ENCODE assay signal across 8 cellular contexts in genomic region chrX:153469811-153470410, GRCh38. TPM values are rescaled to one million over a fixed set of nuclear protein-coding genes. Genes with fewer than 3 reads are reported as not detected.
A peak's percentile ranks its signal among the peaks of the same experiment; 100 is the strongest.
DNase-seq lines count a peak whose midpoint lies in the region; ATAC-seq and TF ChIP-seq lines count a peak whose summit lies in the region.

No MANE protein-coding gene starts in this region.

- H3K9ac ChIP-seq in colonic mucosa (ENCODE audit: low read depth in 2 of 2, low read length in 2 of 2) = peak overlapping the region; percentile 30 to 58
- peak overlapping the region; percentile 58 to 72 for H3K9ac ChIP-seq in stomach smooth muscle (ENCODE audit: low read length in 2 of 2)

- ATAC-seq in GM18861 (IDR thresholded peaks at IDR 0.05; ENCODE audit: unreplicated experiment) (peak; percentile 43), HG03039 (IDR thresholded peaks at IDR 0.05; ENCODE audit: unreplicated experiment) (peak; percentile 31), lower lobe of right lung (peak; percentile 28 to 49)

- no peaks in the 10 kb centered on the region; the same call in 1 of the 2 replicates for H3K36me3 ChIP-seq in BE2C
- H3K36me3 ChIP-seq in colonic mucosa = no peaks in the 10 kb centered on the region
- H3K36me3 ChIP-seq in lower lobe of right lung = no peaks in the 10 kb centered on the region
- H3K36me3 ChIP-seq in stomach smooth muscle (ENCODE audit: control insufficient read depth in 2 of 2, insufficient read depth in 2 of 2, low read length in 2 of 2) = no peaks in the 10 kb centered on the region

- H3K27ac ChIP-seq in colonic mucosa (no peak overlapping the region), lower lobe of right lung (peak overlapping the region; percentile 80), stomach smooth muscle (ENCODE audit: low read length) (no peak overlapping the region)

- H3K4me3 ChIP-seq in BE2C (ENCODE audit: low read depth, low read length) (peak overlapping the region; percentile 59), colonic mucosa (peak overlapping the region; percentile 60), lower lobe of right lung (peak overlapping the region; percentile 72), stomach smooth muscle (ENCODE audit: low read length in 2 of 2) (peak overlapping the region; percentile 76 to 80)

- H3K27me3 ChIP-seq in BE2C (no peaks in the 10 kb centered on the region), colonic mucosa (no peaks in the 10 kb centered on the region), lower lobe of right lung (ENCODE audit: low read depth) (no peaks in the 10 kb centered on the region), stomach smooth muscle (ENCODE audit: control insufficient read depth in 1 of 2, insufficient read depth in 2 of 2, low read length in 2 of 2) (peaks cover 0 to 8% of the 10 kb centered on the region in 2 donors)

- no peaks in the 10 kb centered on the region for H3K4me1 ChIP-seq in BE2C
- no peaks in the 10 kb centered on the region for H3K4me1 ChIP-seq in colonic mucosa
- H3K4me1 ChIP-seq in lower lobe of right lung = peaks cover 12% of the 10 kb centered on the region
- peaks cover 22% of the 10 kb centered on the region for H3K4me1 ChIP-seq in stomach smooth muscle (ENCODE audit: control insufficient read depth, insufficient read depth, low read length)

- no peak for TF ChIP-seq CTCF in BE2C (IDR thresholded peaks at IDR 0.05; ENCODE audit: low read depth, low read length)
- TF ChIP-seq CTCF in colonic mucosa (IDR thresholded peaks at IDR 0.05) = no peak
- TF ChIP-seq CTCF in lower lobe of right lung (IDR thresholded peaks at IDR 0.05) = peak; percentile 6

- intact Hi-C loops in colonic mucosa (cut with DNase I) (no loop called here), lower lobe of right lung (cut with DNase I) (no loop called here)

- DNase-seq in BE2C = peak; percentile 42
- DNase-seq in RPMI7951 (ENCODE audit: low read depth) = peak; percentile 23
- DNase-seq in colonic mucosa = no peak
- DNase-seq in lower lobe of right lung = no peak
- no peak for DNase-seq in NK-92 (lab: John Stamatoyannopoulos, UW; ENCODE audit: unreplicated experiment)

- H3K9me3 ChIP-seq in BE2C (no peaks in the 10 kb centered on the region), colonic mucosa (no peaks in the 10 kb centered on the region), lower lobe of right lung (no peaks in the 10 kb centered on the region), stomach smooth muscle (ENCODE audit: control insufficient read depth in 2 of 2, low read length in 2 of 2) (no peaks in the 10 kb centered on the region)

RNA-seq across cellular contexts. Expression of gene HAUS7, which starts 0.5 kb away (rescaled TPM):
- 81.5 TPM for polyA plus RNA-seq in BE2C (2012; ENCODE audit: insufficient read depth, insufficient read length, low read depth)
- total RNA-seq in RPMI7951 (2014; rRNA removed; shearing (Covaris generic)) = 21.3 and 29.6 TPM in 2 replicates
- total RNA-seq in colonic mucosa (10 to 100 TPM; 18.9 to 47.8 TPM), lower lobe of right lung (22.7 TPM)

RNA-seq across cellular contexts. Expression of gene TREX2, which starts 24.1 kb away (rescaled TPM):
- 4.6 TPM for polyA plus RNA-seq in BE2C (2012; ENCODE audit: insufficient read depth, insufficient read length, low read depth)
- total RNA-seq in RPMI7951 (2014; rRNA removed; shearing (Covaris generic)) = not detected in 2 replicates
- total RNA-seq in colonic mucosa = 1 to 10 TPM in 1 of 2 donors, not detected in 1; 1.2 TPM
- 0.80 TPM for total RNA-seq in lower lobe of right lung

RNA-seq across cellular contexts. Expression of gene BGN, which starts 24.9 kb away (rescaled TPM):
- polyA plus RNA-seq in BE2C (2012; ENCODE audit: insufficient read depth, insufficient read length, low read depth) = 54.0 TPM
- total RNA-seq in RPMI7951 (2014; rRNA removed; shearing (Covaris generic)) = 6.6 and 6.8 TPM in 2 replicates
- 10 to 100 TPM in 1 of 2 donors, 1 to 10 TPM in 1; 6.0 to 11.4 TPM for total RNA-seq in colonic mucosa
- 157 TPM for total RNA-seq in lower lobe of right lung

RNA-seq across cellular contexts. Expression of gene ATP2B3, which starts 47.5 kb away (rescaled TPM):
- 13.1 TPM for polyA plus RNA-seq in BE2C (2012; ENCODE audit: insufficient read depth, insufficient read length, low read depth)
- total RNA-seq in RPMI7951 (2014; rRNA removed; shearing (Covaris generic)) = not detected in 2 replicates
- total RNA-seq in colonic mucosa = under 1 TPM in 1 of 2 donors, not detected in 1; 0.24 TPM
- not detected for total RNA-seq in lower lobe of right lung

RNA-seq across cellular contexts. Expression of gene ZFP92, which starts 58.6 kb away (rescaled TPM):
- 0.76 TPM for polyA plus RNA-seq in BE2C (2012; ENCODE audit: insufficient read depth, insufficient read length, low read depth)
- total RNA-seq in RPMI7951 (2014; rRNA removed; shearing (Covaris generic)) = not detected in 2 replicates
- total RNA-seq in colonic mucosa (under 1 TPM; 0.10 to 0.29 TPM), lower lobe of right lung (4.5 TPM)

Comparison
In these comparisons a context has a peak if more than half of its experiments do, and no peak if none do; other contexts are left out.
1. DNase-seq: peak in BE2C (single experiment) and RPMI7951 (single experiment); none in colonic mucosa (single experiment), lower lobe of right lung (single experiment) and NK-92 (single experiment).
2. RNA of gene BGN, which starts 24.9 kb away (total RNA-seq): 157 TPM in lower lobe of right lung (single experiment); 6.0 to 11.4 TPM in colonic mucosa and 6.6 to 6.8 TPM in RPMI7951; every median in the first group is over 10 times any median in the second.
3. Peak in every context shown above with its lines, with median percentiles within 50 percentile points of each other: H3K4me3 ChIP-seq and ATAC-seq.